ENCODE assay signal across 24 cellular contexts in genomic region chr20:46073443-46073842, GRCh38. TPM values are rescaled to one million over a fixed set of nuclear protein-coding genes. Genes with fewer than 3 reads are reported as not detected.
DNase-seq lines count a peak whose midpoint lies in the region; ATAC-seq and TF ChIP-seq lines count a peak whose summit lies in the region.
"Had no signal": no experiment of that assay in that cellular context is flagged by ENCODE, and none has a peak within 500 bp of the region (broad histone marks: within the 10 kb centered on the region; RNA-seq: fewer than 3 reads in every experiment).

No MANE protein-coding gene starts in this region.

- peak; percentile 26 for ATAC-seq in foreskin keratinocyte
- ATAC-seq: activated naive CD4-positive, alpha-beta T cell treated with anti-CD3 and anti-CD28 coated beads, Interleukin-2, amount 50 U/mL, for 72 hours; body of pancreas; heart right ventricle; HepG2; left ventricle myocardium superior had no signal

- H3K4me1 Mint-ChIP-seq in activated naive CD4-positive, alpha-beta T cell treated with anti-CD3 and anti-CD28 coated beads, Interleukin-2, amount 50 U/mL, for 24 hours: peaks cover 12% of the 10 kb centered on the region
- H3K4me1 Mint-ChIP-seq in activated naive CD4-positive, alpha-beta T cell treated with anti-CD3 and anti-CD28 coated beads, Interleukin-2, amount 10 ng/mL, durations not matched to agents 7 days and 5 days: peaks cover 2% of the 10 kb centered on the region
- H3K4me1 Mint-ChIP-seq in chondrocyte (ENCODE audit: low read depth): no peaks in the 10 kb centered on the region

- H3K36me3 Mint-ChIP-seq in activated naive CD4-positive, alpha-beta T cell treated with anti-CD3 and anti-CD28 coated beads, Interleukin-2, amount 50 U/mL, for 24 hours: peaks cover 17% of the 10 kb centered on the region
- peaks cover 21% of the 10 kb centered on the region for H3K36me3 Mint-ChIP-seq in activated naive CD4-positive, alpha-beta T cell treated with anti-CD3 and anti-CD28 coated beads, Interleukin-2, amount 10 ng/mL, durations not matched to agents 7 days and 5 days
- H3K36me3 Mint-ChIP-seq in chondrocyte (ENCODE audit: low read depth): peaks cover 17% of the 10 kb centered on the region

- H3K27ac Mint-ChIP-seq in activated naive CD4-positive, alpha-beta T cell treated with anti-CD3 and anti-CD28 coated beads, Interleukin-2, amount 50 U/mL, for 24 hours: peak overlapping the region; percentile 33
- no peak overlapping the region for H3K27ac Mint-ChIP-seq in activated naive CD4-positive, alpha-beta T cell treated with anti-CD3 and anti-CD28 coated beads, Interleukin-2, amount 10 ng/mL, durations not matched to agents 7 days and 5 days
- H3K27ac Mint-ChIP-seq in chondrocyte (ENCODE audit: unreplicated experiment): no peak overlapping the region
- H3K27ac Mint-ChIP-seq: activated naive CD4-positive, alpha-beta T cell treated with anti-CD3 and anti-CD28 coated beads, Interleukin-2, amount 50 U/mL, for 72 hours; HFFc6; nephron progenitor cell had no signal

- H3K4me1 ChIP-seq in foreskin keratinocyte: peaks cover 4% of the 10 kb centered on the region
- H3K4me1 ChIP-seq: BE2C, body of pancreas had no signal

- no peaks in the 10 kb centered on the region for H3K27me3 Mint-ChIP-seq in activated naive CD4-positive, alpha-beta T cell treated with anti-CD3 and anti-CD28 coated beads, Interleukin-2, amount 50 U/mL, for 24 hours
- no peaks in the 10 kb centered on the region for H3K27me3 Mint-ChIP-seq in activated naive CD4-positive, alpha-beta T cell treated with anti-CD3 and anti-CD28 coated beads, Interleukin-2, amount 10 ng/mL, durations not matched to agents 7 days and 5 days
- H3K27me3 Mint-ChIP-seq in chondrocyte (ENCODE audit: low read depth): no peaks in the 10 kb centered on the region

- no peaks in the 10 kb centered on the region for H3K27me3 ChIP-seq in foreskin keratinocyte
- H3K27me3 ChIP-seq: BE2C, body of pancreas, heart right ventricle had no signal

- TF ChIP-seq CTCF in foreskin keratinocyte (conservative IDR thresholded peaks at IDR 0.05) (no peak), chondrocyte (IDR thresholded peaks at IDR 0.05) (no peak)

- H3K27ac ChIP-seq in foreskin keratinocyte (no peak overlapping the region), temporal lobe (ENCODE audit: low read depth, low read length) (peak overlapping the region; percentile 81)
- H3K27ac ChIP-seq: body of pancreas, coronary artery, heart right ventricle had no signal

- H3K4me3 Mint-ChIP-seq in activated naive CD4-positive, alpha-beta T cell treated with anti-CD3 and anti-CD28 coated beads, Interleukin-2, amount 50 U/mL, for 24 hours: no peak overlapping the region
- H3K4me3 Mint-ChIP-seq in activated naive CD4-positive, alpha-beta T cell treated with anti-CD3 and anti-CD28 coated beads, Interleukin-2, amount 10 ng/mL, durations not matched to agents 7 days and 5 days: no peak overlapping the region
- H3K4me3 Mint-ChIP-seq in chondrocyte (ENCODE audit: unreplicated experiment): no peak overlapping the region
- H3K4me3 Mint-ChIP-seq: HFFc6, immature natural killer cell, nephron progenitor cell had no signal

- CTCF ChIA-PET in activated naive CD4-positive, alpha-beta T cell treated with anti-CD3 and anti-CD28 coated beads, Interleukin-2, amount 10 ng/mL, durations not matched to agents 7 days and 5 days (lab: Charles Lee): no interaction called here

- DNase-seq in activated naive CD4-positive, alpha-beta T cell treated with anti-CD3 and anti-CD28 coated beads, Interleukin-2, amount 10 ng/mL, durations not matched to agents 7 days and 5 days: no peak
- DNase-seq in astrocyte of the hippocampus (ENCODE audit: low read depth, low spot score) (peak; percentile 30), foreskin keratinocyte (peak; percentile 27 to 61), inferior parietal cortex (ENCODE audit: extremely low spot score) (no peak), chondrocyte (ENCODE audit: low spot score) (no peak)
- no peak for DNase-seq in activated CD8-positive, alpha-beta memory T cell treated with anti-CD3 and anti-CD28 coated beads for 24 hours
- DNase-seq: BE2C, body of pancreas, DND-41, heart right ventricle, HFFc6, immature natural killer cell, left ventricle myocardium superior, NCI-H1105 treated with DMSO at 0.1 percent for 48 hours, NCI-H524 treated with DMSO at 0.1 percent for 48 hours, nephron progenitor cell, posterior cingulate gyrus, SHP77 treated with DMSO at 0.1 percent for 48 hours had no signal

- H3K9me3 Mint-ChIP-seq in activated naive CD4-positive, alpha-beta T cell treated with anti-CD3 and anti-CD28 coated beads, Interleukin-2, amount 50 U/mL, for 24 hours: no peaks in the 10 kb centered on the region
- no peaks in the 10 kb centered on the region for H3K9me3 Mint-ChIP-seq in activated naive CD4-positive, alpha-beta T cell treated with anti-CD3 and anti-CD28 coated beads, Interleukin-2, amount 10 ng/mL, durations not matched to agents 7 days and 5 days
- no peaks in the 10 kb centered on the region for H3K9me3 Mint-ChIP-seq in chondrocyte (ENCODE audit: low read depth)
- H3K9me3 Mint-ChIP-seq: activated naive CD4-positive, alpha-beta T cell treated with anti-CD3 and anti-CD28 coated beads, Interleukin-2, amount 50 U/mL, for 72 hours; HFFc6; immature natural killer cell; nephron progenitor cell had no signal

RNA-seq across cellular contexts. Expression of gene NCOA5, which starts 16.3 kb away (rescaled TPM):
- total RNA-seq in foreskin keratinocyte: 22.9 and 24.9 TPM in 2 replicates
- polyA plus RNA-seq in foreskin keratinocyte: 14.2 and 17.2 TPM in 2 replicates
- total RNA-seq in temporal lobe: 21.6 TPM
- total RNA-seq in chondrocyte: 25.1 to 27.3 TPM (median 26.2 TPM) in 3 replicates

RNA-seq across cellular contexts. Expression of gene SLC12A5, which starts 44.4 kb away (rescaled TPM):
- total RNA-seq in foreskin keratinocyte: 1.7 and 3.2 TPM in 2 replicates
- 3.6 and 5.9 TPM in 2 replicates for polyA plus RNA-seq in foreskin keratinocyte
- total RNA-seq in temporal lobe: 17.2 TPM
- total RNA-seq in chondrocyte: 0.89 to 2.1 TPM (median 1.9 TPM) in 3 replicates
- total RNA-seq: activated CD8-positive, alpha-beta memory T cell treated with anti-CD3 and anti-CD28 coated beads for 36 hours; body of pancreas had no signal

RNA-seq across cellular contexts. Expression of gene CD40, which starts 44.7 kb away (rescaled TPM):
- 10.9 and 14.3 TPM in 2 replicates for total RNA-seq in foreskin keratinocyte
- polyA plus RNA-seq in foreskin keratinocyte: 14.6 and 20.6 TPM in 2 replicates
- 0.49 TPM for total RNA-seq in temporal lobe
- 2.4 to 2.5 TPM in 2 of 3 replicates, not detected in the other for total RNA-seq in chondrocyte

Comparison
In these comparisons a context has a peak if more than half of its experiments do, and no peak if none do; other contexts are left out.
1. DNase-seq: peak in astrocyte of the hippocampus (single experiment) and foreskin keratinocyte (2 of 2); none in activated naive CD4-positive, alpha-beta T cell treated with anti-CD3 and anti-CD28 coated beads, Interleukin-2, amount 10 ng/mL, durations not matched to agents 7 days and 5 days (single experiment), inferior parietal cortex (single experiment), activated CD8-positive, alpha-beta memory T cell treated with anti-CD3 and anti-CD28 coated beads for 24 hours (single experiment) and chondrocyte (single experiment).